Comparison of ENCODE assay signal across 13 cellular contexts in genomic region chr6:151440498-151440897, GRCh38. TPM values are rescaled to one million over a fixed set of nuclear protein-coding genes. Genes with fewer than 3 reads are reported as not detected.
A peak's percentile ranks its signal among the peaks of the same experiment; 100 is the strongest.
DNase-seq lines count a peak whose midpoint lies in the region; ATAC-seq and TF ChIP-seq lines count a peak whose summit lies in the region.
"Had no signal": no experiment of that assay in that cellular context is flagged by ENCODE, and none has a peak within 500 bp of the region (broad histone marks: within the 10 kb centered on the region; RNA-seq: fewer than 3 reads in every experiment).

No MANE protein-coding gene starts in this region.

- H4K20me1 ChIP-seq in smooth muscle cell (ENCODE audit: low read depth), result peaks cover 6% of the 10 kb centered on the region

- H3K9ac ChIP-seq in smooth muscle cell (ENCODE audit: low read depth), result no peak overlapping the region

- WGBS in smooth muscle cell (ENCODE audit: low lambda C conversion rate), result 85% methylated on average over 1 of the region's 1 CpG

- H3K27ac Mint-ChIP-seq in natural killer cell, result peak overlapping the region; percentile 84 to 85

- no peaks in the 10 kb centered on the region for H3K9me3 ChIP-seq in smooth muscle cell (replicated peaks; ENCODE audit: low read depth)
- H3K9me3 ChIP-seq: testis had no signal

- no peaks in the 10 kb centered on the region for H3K36me3 Mint-ChIP-seq in natural killer cell

- H3F3A ChIP-seq in smooth muscle cell (ENCODE audit: low read depth), result peaks cover under 1% of the 10 kb centered on the region

- H3K79me2 ChIP-seq in smooth muscle cell (ENCODE audit: low read depth), result peaks cover 35% of the 10 kb centered on the region

- H3K4me2 ChIP-seq in smooth muscle cell, result no peak overlapping the region

- no peaks in the 10 kb centered on the region for H3K27me3 Mint-ChIP-seq in natural killer cell (ENCODE audit: low read depth in 2 of 2)

- peak overlapping the region; percentile 55 for H3K4me3 Mint-ChIP-seq in natural killer cell

- H3K27ac ChIP-seq in smooth muscle cell (ENCODE audit: low read depth), result no peak overlapping the region
- H3K27ac ChIP-seq: WERI-Rb-1 had no signal

- H3K4me3 ChIP-seq in smooth muscle cell, result no peak overlapping the region
- H3K4me3 ChIP-seq: testis had no signal

- H3K27me3 ChIP-seq in smooth muscle cell (ENCODE audit: low read depth), result no peaks in the 10 kb centered on the region
- H3K27me3 ChIP-seq: testis had no signal

- DNase-seq in natural killer cell (no peak), smooth muscle cell (lab: John Stamatoyannopoulos, UW; ENCODE audit: unreplicated experiment) (no peak), AG20443 (ENCODE audit: low spot score) (no peak)
- DNase-seq: cortex of kidney, NCI-H2171 treated with DMSO at 0.1 percent for 48 hours, nucleus accumbens, RPMI8226, testis, WERI-Rb-1 had no signal

- no peaks in the 10 kb centered on the region for H3K4me1 ChIP-seq in smooth muscle cell (ENCODE audit: low read depth)

- ATAC-seq in GM18519 (IDR thresholded peaks at IDR 0.05; ENCODE audit: low FRiP score, unreplicated experiment) (peak; percentile 48), GM21367 (IDR thresholded peaks at IDR 0.05; ENCODE audit: unreplicated experiment) (peak; percentile 59), HG03135 (IDR thresholded peaks at IDR 0.05; ENCODE audit: unreplicated experiment) (peak; percentile 60), natural killer cell (peak in 1 of 3 donors; percentile 49), GM19023 (IDR thresholded peaks at IDR 0.05; ENCODE audit: unreplicated experiment) (no peak)

- H3K4me1 Mint-ChIP-seq in natural killer cell, result peaks cover 25 to 33% of the 10 kb centered on the region in 2 donors

- no peaks in the 10 kb centered on the region for H3K9me3 Mint-ChIP-seq in natural killer cell

- no peak overlapping the region for H2AFZ ChIP-seq in smooth muscle cell (ENCODE audit: low read depth)

- intact Hi-C loops in natural killer cell (cut with micrococcal nuclease), result loop anchor here (2.0 kb wide), 1 partner anchor 684 kb away; no protein-coding TSS in a partner anchor

- H3K36me3 ChIP-seq in smooth muscle cell (ENCODE audit: low read depth), result no peaks in the 10 kb centered on the region

- no peak for TF ChIP-seq CTCF in natural killer cell (IDR thresholded peaks at IDR 0.05)
- TF ChIP-seq CTCF in smooth muscle cell (IDR thresholded peaks at IDR 0.05; ENCODE audit: borderline replicate concordance, insufficient read depth, poor library complexity, severe bottlenecking), result no peak

RNA-seq across cellular contexts. Expression of gene RMND1, which starts 11.4 kb away (rescaled TPM):
- total RNA-seq in natural killer cell (10 to 100 TPM; 10.6 to 14.7 (median 11.3) TPM), smooth muscle cell (22.0 and 27.9 TPM in 2 replicates)
- polyA plus RNA-seq in smooth muscle cell, result 13.0 and 16.2 TPM in 2 replicates

RNA-seq across cellular contexts. Expression of gene ZBTB2, which starts 49.1 kb away (rescaled TPM):
- 10 to 100 TPM; 27.4 to 36.9 (median 29.9) TPM for total RNA-seq in natural killer cell
- 10.7 and 15.1 TPM in 2 replicates for total RNA-seq in smooth muscle cell
- 4.1 and 7.1 TPM in 2 replicates for polyA plus RNA-seq in smooth muscle cell

RNA-seq across cellular contexts. Expression of gene CCDC170, which starts 53.3 kb away (rescaled TPM):
- under 1 TPM; 0.20 to 0.96 (median 0.25) TPM for total RNA-seq in natural killer cell
- 0.45 and 0.63 TPM in 2 replicates for total RNA-seq in smooth muscle cell
- 0.05 and 0.27 TPM in 2 replicates for polyA plus RNA-seq in smooth muscle cell
